Comparison of ENCODE assay signal across 17 cellular contexts in the genomic region with DNA sequence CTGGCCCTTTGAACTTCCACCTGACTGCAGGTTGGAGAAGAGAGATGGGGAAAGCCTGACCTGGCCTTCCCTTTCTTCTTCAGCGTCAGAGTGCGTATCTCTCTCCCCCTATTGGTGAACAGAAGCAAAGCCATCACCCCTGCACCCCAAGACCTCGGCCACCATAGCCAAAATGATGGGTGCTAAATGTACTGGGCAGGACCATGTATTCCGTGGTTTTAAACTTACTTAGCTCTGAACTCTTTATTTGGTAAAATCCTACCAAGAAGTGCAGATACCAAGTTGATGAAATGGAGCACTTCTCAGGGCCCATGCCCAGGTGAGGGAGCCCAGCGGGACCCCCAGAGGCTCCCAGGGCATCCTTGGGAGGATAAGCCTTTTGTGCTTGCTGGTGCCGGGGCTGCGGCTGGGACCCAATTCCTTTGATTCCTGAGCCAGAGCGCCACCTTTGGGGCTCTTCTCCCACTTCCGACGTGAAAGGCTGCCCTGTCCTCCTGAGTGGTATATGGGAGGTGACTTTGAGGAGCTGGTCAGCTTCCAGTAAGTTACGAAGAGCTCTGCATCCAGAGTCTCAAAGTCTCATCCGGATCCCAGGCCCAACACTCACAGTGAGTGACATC. TPM values are rescaled to one million over a fixed set of nuclear protein-coding genes. Genes with fewer than 3 reads are reported as not detected.
DNase-seq lines count a peak whose midpoint lies in the region; ATAC-seq and TF ChIP-seq lines count a peak whose summit lies in the region.
"Had no signal": no experiment of that assay in that cellular context is flagged by ENCODE, and none has a peak within 500 bp of the region (broad histone marks: within the 10 kb centered on the region; RNA-seq: fewer than 3 reads in every experiment).

No MANE protein-coding gene starts in this region.

- no peak; the same call in none of the 2 replicates for TF ChIP-seq CTCF in OCI-LY3 (IDR thresholded peaks at IDR 0.05; ENCODE audit: low read depth, low read length)

- H3K4me1 ChIP-seq in OCI-LY3 (ENCODE audit: low read length), result peaks cover 99% of the 10 kb centered on the region
- H3K4me1 ChIP-seq in effector memory CD4-positive, alpha-beta T cell (ENCODE audit: control insufficient read depth, insufficient read depth, low read length, poor library complexity, severe bottlenecking), result peaks cover 52% of the 10 kb centered on the region
- H3K4me1 ChIP-seq: breast epithelium had no signal

- H4K20me1 ChIP-seq in OCI-LY3 (ENCODE audit: insufficient read depth, low read length), result peaks cover 100% of the 10 kb centered on the region

- H3K27me3 Mint-ChIP-seq in activated CD8-positive, alpha-beta memory T cell treated with anti-CD3 and anti-CD28 coated beads, Interleukin-2, amount 10 ng/mL, durations not matched to agents 7 days and 5 days, result no peaks in the 10 kb centered on the region
- H3K27me3 Mint-ChIP-seq in stimulated activated memory B cell treated with anti-CD40 and anti-IgM and Interleukin-4, amounts not matched to agents 10 μg/mL and 1 μg/mL and 100 μg/mL, for 72 hours, result no peaks in the 10 kb centered on the region

- peak; percentile 5 for ATAC-seq in activated CD8-positive, alpha-beta memory T cell treated with anti-CD3 and anti-CD28 coated beads, Interleukin-2, amount 10 ng/mL, durations not matched to agents 7 days and 5 days
- no peak for ATAC-seq in stimulated activated memory B cell treated with anti-CD40 and anti-IgM and Interleukin-4, amounts not matched to agents 10 μg/mL and 1 μg/mL and 100 μg/mL, for 72 hours
- no peak for ATAC-seq in sciatic nerve
- ATAC-seq: left lung had no signal

- CTCF ChIA-PET in activated CD8-positive, alpha-beta memory T cell treated with anti-CD3 and anti-CD28 coated beads, Interleukin-2, amount 10 ng/mL, durations not matched to agents 7 days and 5 days (lab: Charles Lee), result interaction anchor here (0.9 to 1.1 kb wide), 2 partner anchors 167 to 168 kb away, joined by 3 read pairs; no protein-coding TSS in a partner anchor

- no peaks in the 10 kb centered on the region for H3K9me3 Mint-ChIP-seq in activated CD8-positive, alpha-beta memory T cell treated with anti-CD3 and anti-CD28 coated beads, Interleukin-2, amount 10 ng/mL, durations not matched to agents 7 days and 5 days (ENCODE audit: low read depth)
- H3K9me3 Mint-ChIP-seq in stimulated activated memory B cell treated with anti-CD40 and anti-IgM and Interleukin-4, amounts not matched to agents 10 μg/mL and 1 μg/mL and 100 μg/mL, for 72 hours, result no peaks in the 10 kb centered on the region
- H3K9me3 Mint-ChIP-seq: activated T-cell treated with anti-CD3 and anti-CD28 coated beads, Interleukin-2, amount 50 U/mL, for 4 hours had no signal

- H3K36me3 Mint-ChIP-seq in activated CD8-positive, alpha-beta memory T cell treated with anti-CD3 and anti-CD28 coated beads, Interleukin-2, amount 10 ng/mL, durations not matched to agents 7 days and 5 days, result peaks cover 94% of the 10 kb centered on the region
- peaks cover 81% of the 10 kb centered on the region for H3K36me3 Mint-ChIP-seq in stimulated activated memory B cell treated with anti-CD40 and anti-IgM and Interleukin-4, amounts not matched to agents 10 μg/mL and 1 μg/mL and 100 μg/mL, for 72 hours

- H3K9me3 ChIP-seq in OCI-LY3 (ENCODE audit: insufficient read depth, low read length), result no peaks in the 10 kb centered on the region
- no peaks in the 10 kb centered on the region for H3K9me3 ChIP-seq in effector memory CD4-positive, alpha-beta T cell (ENCODE audit: control insufficient read depth, low read length)
- H3K9me3 ChIP-seq: breast epithelium, left lung had no signal

- peaks cover 95% of the 10 kb centered on the region for H3K36me3 ChIP-seq in OCI-LY3 (replicated peaks; ENCODE audit: low read depth, low read length)
- peaks cover 96% of the 10 kb centered on the region for H3K36me3 ChIP-seq in effector memory CD4-positive, alpha-beta T cell (ENCODE audit: control insufficient read depth, insufficient read depth, low read length)
- H3K36me3 ChIP-seq: breast epithelium had no signal

- H3K4me3 Mint-ChIP-seq in activated CD8-positive, alpha-beta memory T cell treated with anti-CD3 and anti-CD28 coated beads, Interleukin-2, amount 10 ng/mL, durations not matched to agents 7 days and 5 days, result no peak overlapping the region
- no peak overlapping the region for H3K4me3 Mint-ChIP-seq in stimulated activated memory B cell treated with anti-CD40 and anti-IgM and Interleukin-4, amounts not matched to agents 10 μg/mL and 1 μg/mL and 100 μg/mL, for 72 hours
- H3K4me3 Mint-ChIP-seq: activated T-cell treated with anti-CD3 and anti-CD28 coated beads, Interleukin-2, amount 50 U/mL, for 4 hours had no signal

- no peak for DNase-seq in activated CD8-positive, alpha-beta memory T cell treated with anti-CD3 and anti-CD28 coated beads, Interleukin-2, amount 10 ng/mL, durations not matched to agents 7 days and 5 days
- DNase-seq in activated CD8-positive, alpha-beta memory T cell treated with anti-CD3 and anti-CD28 coated beads, Interleukin-2, amount 50 U/mL, for 48 hours, result no peak
- no peak for DNase-seq in effector memory CD4-positive, alpha-beta T cell
- DNase-seq in DMS153 (lab: John Stamatoyannopoulos, UW) (no peak), sciatic nerve (ENCODE audit: low spot score) (no peak), OCI-M2 (lab: John Stamatoyannopoulos, UW; ENCODE audit: unreplicated experiment) (no peak)
- DNase-seq: activated T-cell treated with anti-CD3 and anti-CD28 coated beads, Interleukin-2, amount 50 U/mL, for 4 hours; DMS79 treated with DMSO at 0.1 percent for 48 hours; HCEC 1CT; left lung; NCI-H146; NCI-H524 treated with DMSO at 0.1 percent for 48 hours; SHP77 treated with DMSO at 0.1 percent for 48 hours; stimulated activated CD4-positive, alpha-beta T cell treated with anti-CD3 and anti-CD28 coated beads, Interleukin-12 subunit alpha, Interleukin-12 subunit beta, amount 100 ng/mL, for 4 hours had no signal

- H2AFZ ChIP-seq in OCI-LY3 (ENCODE audit: low read depth, low read length), result no peak overlapping the region

- H3K4me1 Mint-ChIP-seq in activated CD8-positive, alpha-beta memory T cell treated with anti-CD3 and anti-CD28 coated beads, Interleukin-2, amount 10 ng/mL, durations not matched to agents 7 days and 5 days, result peaks cover 96% of the 10 kb centered on the region
- H3K4me1 Mint-ChIP-seq in stimulated activated memory B cell treated with anti-CD40 and anti-IgM and Interleukin-4, amounts not matched to agents 10 μg/mL and 1 μg/mL and 100 μg/mL, for 72 hours, result peaks cover 70% of the 10 kb centered on the region

- H3K9ac ChIP-seq in OCI-LY3 (ENCODE audit: low read length), result no peak overlapping the region

- intact Hi-C loops in sciatic nerve (cut with DNase I), result no loop called here

- H3K79me2 ChIP-seq in OCI-LY3 (ENCODE audit: low read length), result peaks cover 100% of the 10 kb centered on the region

- H3K27me3 ChIP-seq in OCI-LY3 (ENCODE audit: low read depth, low read length), result no peaks in the 10 kb centered on the region
- no peaks in the 10 kb centered on the region for H3K27me3 ChIP-seq in effector memory CD4-positive, alpha-beta T cell (replicated peaks; ENCODE audit: control insufficient read depth, insufficient read depth, low read length, poor library complexity, severe bottlenecking)
- H3K27me3 ChIP-seq: left lung had no signal

- H3K4me2 ChIP-seq in OCI-LY3 (ENCODE audit: low read length), result peak overlapping the region; percentile 3; the same call in 1 of the 2 replicates

- H3K27ac Mint-ChIP-seq in activated CD8-positive, alpha-beta memory T cell treated with anti-CD3 and anti-CD28 coated beads, Interleukin-2, amount 10 ng/mL, durations not matched to agents 7 days and 5 days, result peak overlapping the region; percentile 23
- H3K27ac Mint-ChIP-seq in stimulated activated memory B cell treated with anti-CD40 and anti-IgM and Interleukin-4, amounts not matched to agents 10 μg/mL and 1 μg/mL and 100 μg/mL, for 72 hours, result peak overlapping the region; percentile 2

- H3K4me3 ChIP-seq in OCI-LY3 (ENCODE audit: low read length), result no peak overlapping the region
- H3K4me3 ChIP-seq in effector memory CD4-positive, alpha-beta T cell (ENCODE audit: insufficient read depth, low read depth, low read length, poor library complexity, severe bottlenecking), result no peak overlapping the region
- H3K4me3 ChIP-seq: breast epithelium, left lung had no signal

- H3K27ac ChIP-seq in OCI-LY3 (ENCODE audit: low read length), result peak overlapping the region; percentile 14; the same call in 1 of the 2 replicates
- peak overlapping the region; percentile 17 for H3K27ac ChIP-seq in effector memory CD4-positive, alpha-beta T cell (ENCODE audit: insufficient read depth, low read length, poor library complexity, severe bottlenecking)
- H3K27ac ChIP-seq: breast epithelium, left lung had no signal

RNA-seq across cellular contexts. Expression of a gene that starts 9.4 kb away (rescaled TPM):
- total RNA-seq in activated CD8-positive, alpha-beta memory T cell treated with anti-CD3 and anti-CD28 coated beads, Interleukin-2, amount 10 ng/mL, durations not matched to agents 7 days and 5 days, result 100 to 1,000 TPM; 492 to 862 TPM
- total RNA-seq in sciatic nerve, result 130 TPM

RNA-seq across cellular contexts. Expression of a gene that starts 38.0 kb away (rescaled TPM):
- 10 to 100 TPM in 1 of 2 experiments, 1 to 10 TPM in 1; 7.6 to 18.1 TPM for total RNA-seq in activated CD8-positive, alpha-beta memory T cell treated with anti-CD3 and anti-CD28 coated beads, Interleukin-2, amount 10 ng/mL, durations not matched to agents 7 days and 5 days
- total RNA-seq in sciatic nerve, result 7.9 TPM
